In genomic region chr1:211337430-211338227, GRCh38 we compare ENCODE assay signal across 1 cellular context.
TF ChIP-seq lines count a peak whose summit lies in the region.

No MANE protein-coding gene starts in this region.

TF ChIP-seq in GM23338, 12 proteins besides CTCF, POLR2A, EP300 and RAD21 (continued from another document):
- TF ChIP-seq ZNF462 (CRISPR knock-in tag; IDR thresholded peaks at IDR 0.05) (no peak), ETS1 (IDR thresholded peaks at IDR 0.05) (no peak), ZNF331 (CRISPR knock-in tag; IDR thresholded peaks at IDR 0.05; ENCODE audit: low read depth) (no peak), EZH2 (IDR thresholded peaks at IDR 0.05; ENCODE audit: low read depth, unreplicated experiment) (no peak), JUNB (IDR thresholded peaks at IDR 0.05; ENCODE audit: unreplicated experiment) (no peak), CREB1 (CRISPR knock-in tag; IDR thresholded peaks at IDR 0.05; ENCODE audit: low read depth) (no peak), EZH2phosphoT487 (IDR thresholded peaks at IDR 0.05; ENCODE audit: unreplicated experiment) (no peak), POLR2AphosphoS5 (IDR thresholded peaks at IDR 0.05; ENCODE audit: low read depth) (no peak), NANOG (IDR thresholded peaks at IDR 0.05; ENCODE audit: borderline replicate concordance) (no peak), REST (IDR thresholded peaks at IDR 0.05; ENCODE audit: unreplicated experiment) (no peak)
TF ChIP-seq in GM23338: peak in this region for 0.
